In genomic region chr19:19034204-19034624, GRCh38 we compare ENCODE assay signal across 8 cellular contexts. TPM values are rescaled to one million over a fixed set of nuclear protein-coding genes. Genes with fewer than 3 reads are reported as not detected.
DNase-seq lines count a peak whose midpoint lies in the region; ATAC-seq and TF ChIP-seq lines count a peak whose summit lies in the region.

No MANE protein-coding gene starts in this region.

- H3K9me3 ChIP-seq in PC-3 (ENCODE audit: low read length) (no peaks in the 10 kb centered on the region), neural cell (ENCODE audit: low read length) (no peaks in the 10 kb centered on the region), stomach (no peaks in the 10 kb centered on the region)

- H3K4me2 ChIP-seq in PC-3 (ENCODE audit: low read length) (peak overlapping the region; percentile 100), neural cell (ENCODE audit: low read length) (peak overlapping the region; percentile 99)

- H3K36me3 ChIP-seq in PC-3 (ENCODE audit: low read depth, low read length): peaks cover 24% of the 10 kb centered on the region
- H3K36me3 ChIP-seq in neural cell (ENCODE audit: insufficient read depth, low read length): no peaks in the 10 kb centered on the region
- peaks cover 9 to 33% (median 22%) of the 10 kb centered on the region in 4 donors for H3K36me3 ChIP-seq in stomach

- DNase-seq in HuH-7.5 (ENCODE audit: low spot score): peak; percentile 96
- DNase-seq in PC-3: peak; percentile 82
- peak; percentile 68 for DNase-seq in activated T-cell treated with anti-CD3 and anti-CD28 coated beads for 4 hours
- peak; percentile 49 for DNase-seq in stomach

- peaks cover 25% of the 10 kb centered on the region for H3K4me1 ChIP-seq in PC-3 (ENCODE audit: insufficient read depth, low read length)
- peaks cover 20 to 50% (median 35%) of the 10 kb centered on the region in 4 donors for H3K4me1 ChIP-seq in stomach

- H3K9me2 ChIP-seq in PC-3 (replicated peaks; ENCODE audit: low read length) (no peaks in the 10 kb centered on the region), neural cell (ENCODE audit: insufficient read depth, low read length) (no peaks in the 10 kb centered on the region)

- TF ChIP-seq RAD21 in neural cell (conservative IDR thresholded peaks at IDR 0.05): no peak

- ATAC-seq in GM18502 (IDR thresholded peaks at IDR 0.05; ENCODE audit: poor library complexity, unreplicated experiment) (peak; percentile 47), PC-3 (peak; percentile 65), esophagus mucosa (peak; percentile 85)

- TF ChIP-seq POLR2A in stomach (IDR thresholded peaks at IDR 0.05): no peak

- TSS peak; percentile 64 for BruUV-seq in PC-3 (replicated peaks; lab: Mats Ljungman, UMichigan)

- H3K4me3 ChIP-seq in PC-3 (ENCODE audit: low read length): peak overlapping the region; percentile 96
- H3K4me3 ChIP-seq in neural cell (ENCODE audit: low read length): peak overlapping the region; percentile 88
- H3K4me3 ChIP-seq in stomach: peak overlapping the region; percentile 92 to 97 (median 95)

- H2AFZ ChIP-seq in PC-3 (ENCODE audit: low read length) (peak overlapping the region; percentile 91), neural cell (ENCODE audit: low read depth, low read length) (peak overlapping the region; percentile 69)

- H3K27me3 ChIP-seq in PC-3 (ENCODE audit: low read length): no peaks in the 10 kb centered on the region
- no peaks in the 10 kb centered on the region for H3K27me3 ChIP-seq in neural cell (ENCODE audit: insufficient read depth, low read depth, low read length)
- H3K27me3 ChIP-seq in stomach: no peaks in the 10 kb centered on the region

- no peaks in the 10 kb centered on the region for H3F3A ChIP-seq in PC-3 (ENCODE audit: low read length, unreplicated experiment)
- no peaks in the 10 kb centered on the region for H3F3A ChIP-seq in neural cell (ENCODE audit: insufficient read depth, low read length, poor library complexity, severe bottlenecking)

- TF ChIP-seq CTCF in 22Rv1 (IDR thresholded peaks at IDR 0.05) (no peak), PC-3 (conservative IDR thresholded peaks at IDR 0.05; ENCODE audit: low read depth, low read length) (no peak), neural cell (IDR thresholded peaks at IDR 0.05; ENCODE audit: poor library complexity, severe bottlenecking) (no peak), stomach (IDR thresholded peaks at IDR 0.05) (no peak)

- CTCF ChIA-PET in PC-3 (lab: Charles Lee): no interaction called here

- WGBS in stomach, 5 donors: 4 to 8% (median 6%) methylated on average over 10 of the region's 10 CpGs

- intact Hi-C loops in PC-3 (cut with micrococcal nuclease) (no loop called here), stomach (cut with DNase I; ENCODE audit: low total_unique reads) (no loop called here)

- H3K79me2 ChIP-seq in PC-3 (ENCODE audit: low read length) (peaks cover 89% of the 10 kb centered on the region), neural cell (replicated peaks; ENCODE audit: insufficient read depth, low read length) (peaks cover 32% of the 10 kb centered on the region)

- TF ChIP-seq EP300 in neural cell (conservative IDR thresholded peaks at IDR 0.05; ENCODE audit: poor library complexity, severe bottlenecking) (no peak), stomach (IDR thresholded peaks at IDR 0.05) (no peak)

- POLR2A ChIA-PET in PC-3 (lab: Charles Lee; ENCODE audit: unreplicated experiment): no interaction called here

- H3K27ac ChIP-seq in 22Rv1 (peak overlapping the region; percentile 94), PC-3 (ENCODE audit: low read length) (peak overlapping the region; percentile 73), neural cell (ENCODE audit: low read length) (peak overlapping the region; percentile 97), stomach (peak overlapping the region; percentile 92 to 96 (median 94))

- H4K20me1 ChIP-seq in PC-3 (ENCODE audit: low read length): no peaks in the 10 kb centered on the region
- H4K20me1 ChIP-seq in neural cell (ENCODE audit: insufficient read depth): no peaks in the 10 kb centered on the region

- H3K9ac ChIP-seq in PC-3 (ENCODE audit: low read length): peak overlapping the region; percentile 91
- peak overlapping the region; percentile 95 for H3K9ac ChIP-seq in neural cell (ENCODE audit: low read length)

TF ChIP-seq in neural cell, 6 proteins besides CTCF, POLR2A, EP300 and RAD21:
- TF ChIP-seq POLR2AphosphoS5 (IDR thresholded peaks at IDR 0.05) (no peak), SMC3 (conservative IDR thresholded peaks at IDR 0.05; ENCODE audit: poor library complexity) (no peak), EZH2 (IDR thresholded peaks at IDR 0.05; ENCODE audit: borderline replicate concordance, insufficient read depth, low read length, poor library complexity, severe bottlenecking) (no peak), REST (IDR thresholded peaks at IDR 0.05; ENCODE audit: borderline replicate concordance) (no peak), TAF1 (IDR thresholded peaks at IDR 0.05; ENCODE audit: low read depth) (no peak), MXI1 (conservative IDR thresholded peaks at IDR 0.05; ENCODE audit: poor library complexity, severe bottlenecking) (no peak)

RNA-seq across cellular contexts. Expression of gene ARMC6, which starts 0.8 kb away (rescaled TPM):
- total RNA-seq in PC-3 (2014; rRNA removed) (102 and 114 TPM in 2 replicates), esophagus mucosa (19.8 TPM), stomach (10 to 100 TPM in 4 of 5 donors, 1 to 10 TPM in 1; 7.0 to 63.8 (median 32.2) TPM)
- polyA plus RNA-seq in neural cell (74.4 and 96.7 TPM in 2 replicates), stomach (10 to 100 TPM; 17.4 to 22.8 (median 19.4) TPM)
- 41.6 and 57.2 TPM in 2 replicates for polyA minus RNA-seq in neural cell

RNA-seq across cellular contexts. Expression of gene SUGP2, which starts 0.9 kb away (rescaled TPM):
- total RNA-seq in PC-3 (2014; rRNA removed) (48.9 and 56.9 TPM in 2 replicates), esophagus mucosa (26.1 TPM), stomach (100 to 1,000 TPM in 1 of 5 donors, 10 to 100 TPM in 4; 51.7 to 104 (median 62.4) TPM)
- polyA plus RNA-seq in neural cell (204 and 248 TPM in 2 replicates), stomach (10 to 100 TPM; 21.5 to 40.0 (median 28.1) TPM)
- polyA minus RNA-seq in neural cell: 157 TPM in 2 replicates

RNA-seq across cellular contexts. Expression of gene SLC25A42, which starts 29.6 kb away (rescaled TPM):
- total RNA-seq in PC-3 (2014; rRNA removed) (8.0 and 8.8 TPM in 2 replicates), esophagus mucosa (2.5 TPM), stomach (10 to 100 TPM in 1 of 5 donors, 1 to 10 TPM in 4; 5.1 to 54.8 (median 6.7) TPM)
- polyA plus RNA-seq in neural cell (22.7 and 25.3 TPM in 2 replicates), stomach (1 to 10 TPM; 3.7 to 7.3 (median 6.7) TPM)
- 14.2 and 20.7 TPM in 2 replicates for polyA minus RNA-seq in neural cell

Comparison
In these comparisons a context has a peak if more than half of its experiments do, and no peak if none do; other contexts are left out.
1. Peak in every context shown above with its lines: DNase-seq, ATAC-seq, H3K4me3 ChIP-seq and H3K27ac ChIP-seq.